In genomic region chr17:81295678-81296381, GRCh38 we compare ENCODE assay signal across 1 cellular context.
TF ChIP-seq lines count a peak whose summit lies in the region.

No MANE protein-coding gene starts in this region.

TF ChIP-seq in K562, 482 proteins besides CTCF, POLR2A, EP300 and RAD21 (continued from another document and continues in another):
- TF ChIP-seq CHD7 (IDR thresholded peaks at IDR 0.05; ENCODE audit: low read depth, low read length) = no peak
- no peak for TF ChIP-seq ETV5 (CRISPR knock-in tag; IDR thresholded peaks at IDR 0.05; ENCODE audit: low read depth)
- TF ChIP-seq ZFP36 (IDR thresholded peaks at IDR 0.05; ENCODE audit: low read depth, low read length, partially characterized antibody) = peak; percentile 99
- no peak for TF ChIP-seq ARID3A (IDR thresholded peaks at IDR 0.05; ENCODE audit: borderline replicate concordance, low read depth, low read length)
- no peak for TF ChIP-seq MCM2 (IDR thresholded peaks at IDR 0.05; ENCODE audit: low read depth)
- TF ChIP-seq ZNF274 (IDR thresholded peaks at IDR 0.05; ENCODE audit: borderline replicate concordance, low read depth, low read length) = no peak
- TF ChIP-seq KLF1 (tag; IDR thresholded peaks at IDR 0.05) = no peak
- TF ChIP-seq FOXA3 (CRISPR knock-in tag; conservative IDR thresholded peaks at IDR 0.05 in 1 of 2, IDR thresholded peaks at IDR 0.05 in 1 of 2) = no peak
- no peak for TF ChIP-seq ELK3 (CRISPR knock-in tag; IDR thresholded peaks at IDR 0.05)
- no peak for TF ChIP-seq ETS1 (conservative IDR thresholded peaks at IDR 0.05; ENCODE audit: control insufficient read depth, low read depth, low read length)
- TF ChIP-seq ZZZ3 (IDR thresholded peaks at IDR 0.05) = no peak
- TF ChIP-seq ZBTB40 (IDR thresholded peaks at IDR 0.05) = no peak
- TF ChIP-seq ZBTB40 (CRISPR knock-in tag; IDR thresholded peaks at IDR 0.05) = no peak
- no peak for TF ChIP-seq MLX (CRISPR knock-in tag; conservative IDR thresholded peaks at IDR 0.05)
- TF ChIP-seq EWSR1 (IDR thresholded peaks at IDR 0.05; ENCODE audit: borderline replicate concordance, low read depth, partially characterized antibody) = no peak
- no peak for TF ChIP-seq GABPA (tag; conservative IDR thresholded peaks at IDR 0.05; ENCODE audit: low read depth)
- no peak for TF ChIP-seq TBP (optimal IDR thresholded peaks at IDR 0.05; ENCODE audit: low read depth, low read length)
- no peak for TF ChIP-seq RUNX1 (IDR thresholded peaks at IDR 0.05; ENCODE audit: low read depth)
